14 cellular contexts compared by ENCODE assay signal in the genomic region with DNA sequence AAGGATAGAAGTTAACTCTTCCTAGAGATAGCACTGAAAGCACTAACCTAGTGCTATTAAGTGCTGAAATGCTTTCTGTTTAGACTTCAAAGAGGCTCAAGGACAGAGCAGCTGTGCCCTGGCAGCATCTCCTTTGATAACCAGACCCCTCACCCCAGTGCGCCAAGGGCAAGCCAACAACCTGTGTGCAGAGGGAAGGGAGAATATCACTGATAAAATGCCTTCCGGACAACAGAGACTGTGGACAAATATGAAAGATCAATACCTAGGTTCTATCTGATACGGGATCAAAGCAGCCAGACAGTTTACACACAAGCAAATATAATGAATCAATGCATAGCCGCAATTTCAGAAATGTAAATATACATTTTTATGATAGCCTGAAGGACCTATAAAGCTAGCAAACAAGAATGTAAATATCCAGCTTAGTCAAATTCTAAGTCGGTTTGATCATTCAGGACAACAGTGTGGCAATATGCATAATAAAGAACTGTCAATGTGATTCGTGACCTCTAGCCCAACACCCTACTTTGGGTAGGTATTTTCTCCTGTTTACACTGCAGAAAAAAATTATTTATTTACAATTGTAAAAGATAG.
"Had no signal": no experiment of that assay in that cellular context is flagged by ENCODE, and none has a peak within 500 bp of the region (broad histone marks: within the 10 kb centered on the region; RNA-seq: fewer than 3 reads in every experiment).

No MANE protein-coding gene starts in this region.

- H3K36me3 ChIP-seq: colonic mucosa, ovary had no signal

- H3K9me3 Mint-ChIP-seq: activated naive CD4-positive, alpha-beta T cell treated with anti-CD3 and anti-CD28 coated beads, Interleukin-2, amount 50 U/mL, for 24 hours; stimulated activated naive CD8-positive, alpha-beta T cell treated with anti-CD3 and anti-CD28 coated beads, Interleukin-15, Interleukin-2, amounts not matched to agents 100 ng/mL and 50 ng/mL, for 24 hours had no signal

- DNase-seq: activated T-cell treated with anti-CD3 and anti-CD28 coated beads, Interleukin-2, amount 50 U/mL, for 1 hour; caudate nucleus; colonic mucosa; effector CD4-positive, alpha-beta T cell; kidney; mesendoderm; ovary; stimulated activated CD4-positive, alpha-beta T cell treated with anti-CD3 and anti-CD28 coated beads, Interleukin-4, amount 100 ng/mL, for 24 hours; testis had no signal

- ATAC-seq: activated CD4-positive, CD25-positive, alpha-beta regulatory T cell treated with anti-CD3 and anti-CD28 coated beads, Interleukin-2, amount 50 U/mL, for 24 hours had no signal

- H3K27me3 ChIP-seq: colonic mucosa, ovary, testis had no signal

- H3K4me1 ChIP-seq: colonic mucosa, testis had no signal

- FAIRE-seq: frontal cortex, kidney, urothelium cell line had no signal

- H3K27me3 Mint-ChIP-seq: activated naive CD4-positive, alpha-beta T cell treated with anti-CD3 and anti-CD28 coated beads, Interleukin-2, amount 50 U/mL, for 24 hours; stimulated activated naive CD8-positive, alpha-beta T cell treated with anti-CD3 and anti-CD28 coated beads, Interleukin-15, Interleukin-2, amounts not matched to agents 100 ng/mL and 50 ng/mL, for 24 hours had no signal

- H3K4me3 ChIP-seq: colonic mucosa, ovary had no signal

- H3K27ac ChIP-seq: colonic mucosa, ovary, testis had no signal

- H3K27ac Mint-ChIP-seq: stimulated activated naive CD8-positive, alpha-beta T cell treated with anti-CD3 and anti-CD28 coated beads, Interleukin-15, Interleukin-2, amounts not matched to agents 100 ng/mL and 50 ng/mL, for 24 hours had no signal

- H3K36me3 Mint-ChIP-seq: activated naive CD4-positive, alpha-beta T cell treated with anti-CD3 and anti-CD28 coated beads, Interleukin-2, amount 50 U/mL, for 24 hours had no signal

- H3K9me3 ChIP-seq: colonic mucosa, ovary, testis had no signal

- H3K4me3 Mint-ChIP-seq: activated naive CD4-positive, alpha-beta T cell treated with anti-CD3 and anti-CD28 coated beads, Interleukin-2, amount 50 U/mL, for 24 hours; stimulated activated naive CD8-positive, alpha-beta T cell treated with anti-CD3 and anti-CD28 coated beads, Interleukin-15, Interleukin-2, amounts not matched to agents 100 ng/mL and 50 ng/mL, for 24 hours had no signal
